In the genomic region with DNA sequence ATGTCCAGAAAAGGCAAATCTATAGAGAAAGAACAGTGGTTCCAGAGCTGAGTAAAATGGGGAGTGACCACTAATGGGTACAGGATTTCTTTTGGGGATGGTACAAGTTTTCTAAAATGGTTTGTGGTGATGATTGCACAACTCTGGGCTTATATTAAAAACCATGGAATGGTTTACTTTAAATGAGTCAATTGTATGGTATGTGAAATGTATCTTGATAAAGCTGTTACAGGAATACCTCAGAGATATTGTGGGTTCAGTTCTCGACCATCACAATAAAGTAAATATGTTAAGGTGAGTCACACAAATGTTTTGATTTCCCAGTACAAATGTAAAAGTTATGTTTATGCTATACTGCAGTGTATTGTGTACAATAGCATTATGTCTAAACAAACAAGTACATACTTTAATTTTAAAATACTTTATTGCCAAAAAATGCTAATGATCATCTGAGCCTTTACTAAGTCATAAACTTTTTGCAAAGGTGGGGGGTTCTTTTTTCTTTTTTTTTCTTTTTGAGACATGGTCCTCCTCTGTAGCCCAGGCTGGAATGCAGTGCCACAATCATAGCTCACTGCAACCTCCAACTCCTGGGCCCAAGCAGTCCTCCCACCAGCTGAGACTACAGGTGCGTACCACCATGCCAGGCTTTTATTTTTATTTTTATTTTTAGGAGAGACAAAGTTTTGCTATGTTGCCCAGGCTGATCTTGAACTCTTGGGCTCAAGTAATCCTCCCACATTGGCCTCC, we compare ENCODE assay signal across 2 cellular contexts.
TF ChIP-seq lines count a peak whose summit lies in the region.

No MANE protein-coding gene starts in this region.

TF ChIP-seq in HepG2, 621 proteins besides CTCF, POLR2A, EP300 and RAD21 (continued from another document):
- peak; percentile 83 for TF ChIP-seq CEBPB (IDR thresholded peaks at IDR 0.05; ENCODE audit: borderline replicate concordance, low read depth, low read length)
- TF ChIP-seq HCFC1 (IDR thresholded peaks at IDR 0.05; ENCODE audit: low read depth, low read length): no peak
- TF ChIP-seq, protein P1, sequence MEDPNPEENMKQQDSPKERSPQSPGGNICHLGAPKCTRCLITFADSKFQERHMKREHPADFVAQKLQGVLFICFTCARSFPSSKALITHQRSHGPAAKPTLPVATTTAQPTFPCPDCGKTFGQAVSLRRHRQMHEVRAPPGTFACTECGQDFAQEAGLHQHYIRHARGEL (CRISPR knock-in tag; IDR thresholded peaks at IDR 0.05): no peak
- no peak for TF ChIP-seq MEIS2 (CRISPR knock-in tag; IDR thresholded peaks at IDR 0.05)
- TF ChIP-seq CEBPG (CRISPR knock-in tag; IDR thresholded peaks at IDR 0.05): peak; percentile 55
- TF ChIP-seq, protein P2, sequence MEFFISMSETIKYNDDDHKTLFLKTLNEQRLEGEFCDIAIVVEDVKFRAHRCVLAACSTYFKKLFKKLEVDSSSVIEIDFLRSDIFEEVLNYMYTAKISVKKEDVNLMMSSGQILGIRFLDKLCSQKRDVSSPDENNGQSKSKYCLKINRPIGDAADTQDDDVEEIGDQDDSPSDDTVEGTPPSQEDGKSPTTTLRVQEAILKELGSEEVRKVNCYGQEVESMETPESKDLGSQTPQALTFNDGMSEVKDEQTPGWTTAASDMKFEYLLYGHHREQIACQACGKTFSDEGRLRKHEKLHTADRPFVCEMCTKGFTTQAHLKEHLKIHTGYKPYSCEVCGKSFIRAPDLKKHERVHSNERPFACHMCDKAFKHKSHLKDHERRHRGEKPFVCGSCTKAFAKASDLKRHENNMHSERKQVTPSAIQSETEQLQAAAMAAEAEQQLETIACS (CRISPR knock-in tag; IDR thresholded peaks at IDR 0.05): no peak
- TF ChIP-seq ETV5 (CRISPR knock-in tag; IDR thresholded peaks at IDR 0.05; ENCODE audit: borderline replicate concordance): no peak
- peak; percentile 36; the same call in 1 of the 2 replicates for TF ChIP-seq FOSL1 (CRISPR knock-in tag; IDR thresholded peaks at IDR 0.05; ENCODE audit: borderline replicate concordance)
- TF ChIP-seq, protein P3, sequence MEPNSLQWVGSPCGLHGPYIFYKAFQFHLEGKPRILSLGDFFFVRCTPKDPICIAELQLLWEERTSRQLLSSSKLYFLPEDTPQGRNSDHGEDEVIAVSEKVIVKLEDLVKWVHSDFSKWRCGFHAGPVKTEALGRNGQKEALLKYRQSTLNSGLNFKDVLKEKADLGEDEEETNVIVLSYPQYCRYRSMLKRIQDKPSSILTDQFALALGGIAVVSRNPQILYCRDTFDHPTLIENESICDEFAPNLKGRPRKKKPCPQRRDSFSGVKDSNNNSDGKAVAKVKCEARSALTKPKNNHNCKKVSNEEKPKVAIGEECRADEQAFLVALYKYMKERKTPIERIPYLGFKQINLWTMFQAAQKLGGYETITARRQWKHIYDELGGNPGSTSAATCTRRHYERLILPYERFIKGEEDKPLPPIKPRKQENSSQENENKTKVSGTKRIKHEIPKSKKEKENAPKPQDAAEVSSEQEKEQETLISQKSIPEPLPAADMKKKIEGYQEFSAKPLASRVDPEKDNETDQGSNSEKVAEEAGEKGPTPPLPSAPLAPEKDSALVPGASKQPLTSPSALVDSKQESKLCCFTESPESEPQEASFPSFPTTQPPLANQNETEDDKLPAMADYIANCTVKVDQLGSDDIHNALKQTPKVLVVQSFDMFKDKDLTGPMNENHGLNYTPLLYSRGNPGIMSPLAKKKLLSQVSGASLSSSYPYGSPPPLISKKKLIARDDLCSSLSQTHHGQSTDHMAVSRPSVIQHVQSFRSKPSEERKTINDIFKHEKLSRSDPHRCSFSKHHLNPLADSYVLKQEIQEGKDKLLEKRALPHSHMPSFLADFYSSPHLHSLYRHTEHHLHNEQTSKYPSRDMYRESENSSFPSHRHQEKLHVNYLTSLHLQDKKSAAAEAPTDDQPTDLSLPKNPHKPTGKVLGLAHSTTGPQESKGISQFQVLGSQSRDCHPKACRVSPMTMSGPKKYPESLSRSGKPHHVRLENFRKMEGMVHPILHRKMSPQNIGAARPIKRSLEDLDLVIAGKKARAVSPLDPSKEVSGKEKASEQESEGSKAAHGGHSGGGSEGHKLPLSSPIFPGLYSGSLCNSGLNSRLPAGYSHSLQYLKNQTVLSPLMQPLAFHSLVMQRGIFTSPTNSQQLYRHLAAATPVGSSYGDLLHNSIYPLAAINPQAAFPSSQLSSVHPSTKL (CRISPR knock-in tag; IDR thresholded peaks at IDR 0.05): 0 out of 2 replicates have a peak, but pooled peaks have one; percentile 28
- 0 out of 2 replicates have a peak, but pooled peaks have one; percentile 17 for TF ChIP-seq FOXA3 (CRISPR knock-in tag; IDR thresholded peaks at IDR 0.05)
TF ChIP-seq in HepG2: peak in this region for 7.

TF ChIP-seq in SK-N-SH, 30 proteins besides CTCF, POLR2A, EP300 and RAD21:
- TF ChIP-seq, protein P4, sequence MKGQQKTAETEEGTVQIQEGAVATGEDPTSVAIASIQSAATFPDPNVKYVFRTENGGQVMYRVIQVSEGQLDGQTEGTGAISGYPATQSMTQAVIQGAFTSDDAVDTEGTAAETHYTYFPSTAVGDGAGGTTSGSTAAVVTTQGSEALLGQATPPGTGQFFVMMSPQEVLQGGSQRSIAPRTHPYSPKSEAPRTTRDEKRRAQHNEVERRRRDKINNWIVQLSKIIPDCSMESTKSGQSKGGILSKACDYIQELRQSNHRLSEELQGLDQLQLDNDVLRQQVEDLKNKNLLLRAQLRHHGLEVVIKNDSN (IDR thresholded peaks at IDR 0.05; ENCODE audit: borderline replicate concordance, low read depth): 0 out of 2 replicates have a peak, but pooled peaks have one; percentile 9
- TF ChIP-seq GABPA (IDR thresholded peaks at IDR 0.05; ENCODE audit: low read depth) (no peak), SIN3A (IDR thresholded peaks at IDR 0.05; ENCODE audit: borderline replicate concordance, low read depth, low read length) (no peak), FOSL2 (IDR thresholded peaks at IDR 0.05; ENCODE audit: borderline replicate concordance, low read depth) (peak; percentile 80), MEF2A (IDR thresholded peaks at IDR 0.05; ENCODE audit: borderline replicate concordance, low read depth) (peak; percentile 40; the same call in 1 of the 2 replicates), ELF1 (IDR thresholded peaks at IDR 0.05) (no peak), MXI1 (IDR thresholded peaks at IDR 0.05; ENCODE audit: low read depth, low read length) (no peak), RFX5 (IDR thresholded peaks at IDR 0.05; ENCODE audit: low read length) (no peak), CHD2 (IDR thresholded peaks at IDR 0.05; ENCODE audit: low read length, partially characterized antibody) (no peak), GATA2 (CRISPR knock-in tag; IDR thresholded peaks at IDR 0.05) (no peak), YY1 (IDR thresholded peaks at IDR 0.05; ENCODE audit: low read depth) (no peak), POLR2AphosphoS5 (IDR thresholded peaks at IDR 0.05; ENCODE audit: low read depth, low read length) (peak; percentile 20; the same call in 1 of the 2 replicates), JUND (IDR thresholded peaks at IDR 0.05) (peak; percentile 90), RXRA (IDR thresholded peaks at IDR 0.05; ENCODE audit: borderline replicate concordance, low read depth) (peak; percentile 61; the same call in 1 of the 2 replicates), TEAD4 (IDR thresholded peaks at IDR 0.05; ENCODE audit: borderline replicate concordance, insufficient read depth) (peak; percentile 89), FOXJ3 (CRISPR knock-in tag; IDR thresholded peaks at IDR 0.05) (no peak), EZH2phosphoT487 (IDR thresholded peaks at IDR 0.05; ENCODE audit: borderline replicate concordance, low read depth) (no peak), NRF1 (IDR thresholded peaks at IDR 0.05; ENCODE audit: low read depth, low read length) (no peak), RCOR1 (IDR thresholded peaks at IDR 0.05; ENCODE audit: low read length) (no peak), TCF12 (IDR thresholded peaks at IDR 0.05) (peak; percentile 86), NFIC (IDR thresholded peaks at IDR 0.05; ENCODE audit: borderline replicate concordance) (0 out of 2 replicates have a peak, but pooled peaks have one; percentile 40), TAF1 (IDR thresholded peaks at IDR 0.05; ENCODE audit: borderline replicate concordance, low read depth, low read length) (no peak), FOXM1 (IDR thresholded peaks at IDR 0.05; ENCODE audit: low read depth) (0 out of 2 replicates have a peak, but pooled peaks have one; percentile 70), SMC3 (IDR thresholded peaks at IDR 0.05; ENCODE audit: low read depth, low read length) (no peak)
- TF ChIP-seq, protein P5, sequence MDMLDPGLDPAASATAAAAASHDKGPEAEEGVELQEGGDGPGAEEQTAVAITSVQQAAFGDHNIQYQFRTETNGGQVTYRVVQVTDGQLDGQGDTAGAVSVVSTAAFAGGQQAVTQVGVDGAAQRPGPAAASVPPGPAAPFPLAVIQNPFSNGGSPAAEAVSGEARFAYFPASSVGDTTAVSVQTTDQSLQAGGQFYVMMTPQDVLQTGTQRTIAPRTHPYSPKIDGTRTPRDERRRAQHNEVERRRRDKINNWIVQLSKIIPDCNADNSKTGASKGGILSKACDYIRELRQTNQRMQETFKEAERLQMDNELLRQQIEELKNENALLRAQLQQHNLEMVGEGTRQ (IDR thresholded peaks at IDR 0.05; ENCODE audit: borderline replicate concordance, low read depth, low read length): no peak
- TF ChIP-seq, protein P6, sequence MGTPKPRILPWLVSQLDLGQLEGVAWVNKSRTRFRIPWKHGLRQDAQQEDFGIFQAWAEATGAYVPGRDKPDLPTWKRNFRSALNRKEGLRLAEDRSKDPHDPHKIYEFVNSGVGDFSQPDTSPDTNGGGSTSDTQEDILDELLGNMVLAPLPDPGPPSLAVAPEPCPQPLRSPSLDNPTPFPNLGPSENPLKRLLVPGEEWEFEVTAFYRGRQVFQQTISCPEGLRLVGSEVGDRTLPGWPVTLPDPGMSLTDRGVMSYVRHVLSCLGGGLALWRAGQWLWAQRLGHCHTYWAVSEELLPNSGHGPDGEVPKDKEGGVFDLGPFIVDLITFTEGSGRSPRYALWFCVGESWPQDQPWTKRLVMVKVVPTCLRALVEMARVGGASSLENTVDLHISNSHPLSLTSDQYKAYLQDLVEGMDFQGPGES (IDR thresholded peaks at IDR 0.05; ENCODE audit: low read depth, low read length): no peak
- TF ChIP-seq, protein P7, sequence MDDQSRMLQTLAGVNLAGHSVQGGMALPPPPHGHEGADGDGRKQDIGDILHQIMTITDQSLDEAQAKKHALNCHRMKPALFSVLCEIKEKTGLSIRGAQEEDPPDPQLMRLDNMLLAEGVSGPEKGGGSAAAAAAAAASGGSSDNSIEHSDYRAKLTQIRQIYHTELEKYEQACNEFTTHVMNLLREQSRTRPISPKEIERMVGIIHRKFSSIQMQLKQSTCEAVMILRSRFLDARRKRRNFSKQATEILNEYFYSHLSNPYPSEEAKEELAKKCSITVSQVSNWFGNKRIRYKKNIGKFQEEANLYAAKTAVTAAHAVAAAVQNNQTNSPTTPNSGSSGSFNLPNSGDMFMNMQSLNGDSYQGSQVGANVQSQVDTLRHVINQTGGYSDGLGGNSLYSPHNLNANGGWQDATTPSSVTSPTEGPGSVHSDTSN (IDR thresholded peaks at IDR 0.05): peak; percentile 56
- TF ChIP-seq, protein P8, sequence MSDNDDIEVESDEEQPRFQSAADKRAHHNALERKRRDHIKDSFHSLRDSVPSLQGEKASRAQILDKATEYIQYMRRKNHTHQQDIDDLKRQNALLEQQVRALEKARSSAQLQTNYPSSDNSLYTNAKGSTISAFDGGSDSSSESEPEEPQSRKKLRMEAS (IDR thresholded peaks at IDR 0.05; ENCODE audit: low read depth): no peak
- TF ChIP-seq, protein P9, sequence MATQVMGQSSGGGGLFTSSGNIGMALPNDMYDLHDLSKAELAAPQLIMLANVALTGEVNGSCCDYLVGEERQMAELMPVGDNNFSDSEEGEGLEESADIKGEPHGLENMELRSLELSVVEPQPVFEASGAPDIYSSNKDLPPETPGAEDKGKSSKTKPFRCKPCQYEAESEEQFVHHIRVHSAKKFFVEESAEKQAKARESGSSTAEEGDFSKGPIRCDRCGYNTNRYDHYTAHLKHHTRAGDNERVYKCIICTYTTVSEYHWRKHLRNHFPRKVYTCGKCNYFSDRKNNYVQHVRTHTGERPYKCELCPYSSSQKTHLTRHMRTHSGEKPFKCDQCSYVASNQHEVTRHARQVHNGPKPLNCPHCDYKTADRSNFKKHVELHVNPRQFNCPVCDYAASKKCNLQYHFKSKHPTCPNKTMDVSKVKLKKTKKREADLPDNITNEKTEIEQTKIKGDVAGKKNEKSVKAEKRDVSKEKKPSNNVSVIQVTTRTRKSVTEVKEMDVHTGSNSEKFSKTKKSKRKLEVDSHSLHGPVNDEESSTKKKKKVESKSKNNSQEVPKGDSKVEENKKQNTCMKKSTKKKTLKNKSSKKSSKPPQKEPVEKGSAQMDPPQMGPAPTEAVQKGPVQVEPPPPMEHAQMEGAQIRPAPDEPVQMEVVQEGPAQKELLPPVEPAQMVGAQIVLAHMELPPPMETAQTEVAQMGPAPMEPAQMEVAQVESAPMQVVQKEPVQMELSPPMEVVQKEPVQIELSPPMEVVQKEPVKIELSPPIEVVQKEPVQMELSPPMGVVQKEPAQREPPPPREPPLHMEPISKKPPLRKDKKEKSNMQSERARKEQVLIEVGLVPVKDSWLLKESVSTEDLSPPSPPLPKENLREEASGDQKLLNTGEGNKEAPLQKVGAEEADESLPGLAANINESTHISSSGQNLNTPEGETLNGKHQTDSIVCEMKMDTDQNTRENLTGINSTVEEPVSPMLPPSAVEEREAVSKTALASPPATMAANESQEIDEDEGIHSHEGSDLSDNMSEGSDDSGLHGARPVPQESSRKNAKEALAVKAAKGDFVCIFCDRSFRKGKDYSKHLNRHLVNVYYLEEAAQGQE (IDR thresholded peaks at IDR 0.05; ENCODE audit: low read depth, low read length): no peak
- TF ChIP-seq, protein P10, sequence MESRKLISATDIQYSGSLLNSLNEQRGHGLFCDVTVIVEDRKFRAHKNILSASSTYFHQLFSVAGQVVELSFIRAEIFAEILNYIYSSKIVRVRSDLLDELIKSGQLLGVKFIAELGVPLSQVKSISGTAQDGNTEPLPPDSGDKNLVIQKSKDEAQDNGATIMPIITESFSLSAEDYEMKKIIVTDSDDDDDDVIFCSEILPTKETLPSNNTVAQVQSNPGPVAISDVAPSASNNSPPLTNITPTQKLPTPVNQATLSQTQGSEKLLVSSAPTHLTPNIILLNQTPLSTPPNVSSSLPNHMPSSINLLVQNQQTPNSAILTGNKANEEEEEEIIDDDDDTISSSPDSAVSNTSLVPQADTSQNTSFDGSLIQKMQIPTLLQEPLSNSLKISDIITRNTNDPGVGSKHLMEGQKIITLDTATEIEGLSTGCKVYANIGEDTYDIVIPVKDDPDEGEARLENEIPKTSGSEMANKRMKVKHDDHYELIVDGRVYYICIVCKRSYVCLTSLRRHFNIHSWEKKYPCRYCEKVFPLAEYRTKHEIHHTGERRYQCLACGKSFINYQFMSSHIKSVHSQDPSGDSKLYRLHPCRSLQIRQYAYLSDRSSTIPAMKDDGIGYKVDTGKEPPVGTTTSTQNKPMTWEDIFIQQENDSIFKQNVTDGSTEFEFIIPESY (IDR thresholded peaks at IDR 0.05; ENCODE audit: borderline replicate concordance, low read depth): no peak
